8 cellular contexts compared by ENCODE assay signal in the genomic region with DNA sequence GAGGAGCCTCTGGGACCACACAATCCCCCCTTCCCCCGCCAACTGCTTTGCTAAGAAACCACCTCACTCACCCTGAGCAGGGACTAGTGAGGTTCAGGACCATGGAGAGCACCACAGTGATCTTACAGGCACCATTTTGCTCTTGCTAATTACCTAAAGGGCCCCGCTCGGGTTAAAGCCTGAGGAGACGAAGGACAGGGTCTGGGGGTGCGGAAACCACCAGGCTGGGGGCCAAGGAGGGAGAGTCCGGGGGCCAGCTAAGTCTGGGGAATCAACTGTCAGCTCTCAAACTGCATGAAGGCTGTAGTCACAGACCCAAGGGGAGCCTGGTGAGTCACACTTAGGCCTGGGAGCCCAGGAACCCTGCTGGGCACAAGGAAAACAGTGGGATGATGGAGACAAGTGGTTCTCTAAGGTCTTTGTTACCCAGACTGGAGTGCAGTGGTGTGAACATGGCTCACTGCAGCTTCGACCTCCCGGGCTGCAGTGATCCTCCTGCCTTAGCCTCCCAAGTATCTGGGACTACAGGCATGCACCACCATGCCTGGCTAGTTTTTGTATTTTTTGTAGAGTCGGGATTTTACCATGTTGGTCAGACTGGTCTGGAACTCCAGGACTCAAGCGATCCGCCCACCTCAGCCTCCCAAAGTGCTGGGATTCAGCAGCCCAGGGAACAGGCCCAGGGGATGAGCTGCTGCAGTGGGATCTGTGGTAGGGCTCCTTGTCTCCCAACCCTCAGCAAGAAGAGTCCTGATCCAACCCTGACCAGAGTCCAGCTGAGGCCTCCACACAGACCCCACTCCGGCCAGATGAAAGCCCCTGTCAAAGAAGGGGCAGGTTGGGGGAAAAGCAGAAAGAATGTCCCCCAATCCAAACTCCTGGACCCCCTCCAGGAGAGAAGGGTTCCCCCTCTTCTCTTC.
A peak's percentile ranks its signal among the peaks of the same experiment; 100 is the strongest.
DNase-seq lines count a peak whose midpoint lies in the region; ATAC-seq and TF ChIP-seq lines count a peak whose summit lies in the region.

No MANE protein-coding gene starts in this region.

- no peaks in the 10 kb centered on the region for H3K27me3 ChIP-seq in colonic mucosa

- H3K9ac ChIP-seq in SK-N-MC (ENCODE audit: insufficient read length) (no peak overlapping the region), colonic mucosa (ENCODE audit: low read depth in 2 of 2, low read length in 2 of 2) (no peak overlapping the region)

- H3K9me3 ChIP-seq in SK-N-MC (ENCODE audit: low read depth, low read length) (no peaks in the 10 kb centered on the region), colonic mucosa (no peaks in the 10 kb centered on the region)

- DNase-seq in stimulated activated naive CD4-positive, alpha-beta T cell (lab: John Stamatoyannopoulos, UW): peak in 4 of 6 experiments; percentile 16 to 58 (median 38)
- DNase-seq in stimulated activated naive CD4-positive, alpha-beta T cell treated with Interleukin-2 at 50 U/mL for 16 hours (lab: John Stamatoyannopoulos, UW): no peak
- peak; percentile 40 for DNase-seq in SK-N-MC (ENCODE audit: low read depth, low spot score)
- DNase-seq in choroid plexus epithelial cell (ENCODE audit: low read depth): peak; percentile 87
- peak; percentile 84 for DNase-seq in myocyte (ENCODE audit: low read depth)
- DNase-seq in colonic mucosa: no peak

- TF ChIP-seq CTCF in choroid plexus epithelial cell (conservative IDR thresholded peaks at IDR 0.05; ENCODE audit: low read depth, low read length) (no peak), colonic mucosa (IDR thresholded peaks at IDR 0.05) (no peak)

- no peaks in the 10 kb centered on the region for H3K4me1 ChIP-seq in colonic mucosa

- no peak for ATAC-seq in HG02678 (IDR thresholded peaks at IDR 0.05; ENCODE audit: unreplicated experiment)
- ATAC-seq in GM18868 (IDR thresholded peaks at IDR 0.05; ENCODE audit: unreplicated experiment): no peak

- no peak overlapping the region for H3K27ac ChIP-seq in SK-N-MC
- no peak overlapping the region for H3K27ac ChIP-seq in colonic mucosa

- intact Hi-C loops in colonic mucosa (cut with DNase I): no loop called here

- H3K4me3 ChIP-seq in SK-N-MC: no peak overlapping the region
- no peak overlapping the region for H3K4me3 ChIP-seq in choroid plexus epithelial cell (ENCODE audit: low read depth, low read length)
- no peak overlapping the region for H3K4me3 ChIP-seq in colonic mucosa

- H3K36me3 ChIP-seq in SK-N-MC (ENCODE audit: insufficient read depth, low read length) (no peaks in the 10 kb centered on the region), colonic mucosa (no peaks in the 10 kb centered on the region)

Comparison
In these comparisons a context has a peak if more than half of its experiments do, and no peak if none do; other contexts are left out.
1. DNase-seq: peak in stimulated activated naive CD4-positive, alpha-beta T cell (4 of 6), SK-N-MC (single experiment), choroid plexus epithelial cell (single experiment) and myocyte (single experiment); none in stimulated activated naive CD4-positive, alpha-beta T cell treated with Interleukin-2 at 50 U/mL for 16 hours (single experiment) and colonic mucosa (single experiment).